18 cellular contexts compared by ENCODE assay signal in genomic region chr13:76868451-76868850, GRCh38. TPM values are rescaled to one million over a fixed set of nuclear protein-coding genes. Genes with fewer than 3 reads are reported as not detected.
DNase-seq lines count a peak whose midpoint lies in the region; ATAC-seq and TF ChIP-seq lines count a peak whose summit lies in the region.
"Had no signal": no experiment of that assay in that cellular context is flagged by ENCODE, and none has a peak within 500 bp of the region (broad histone marks: within the 10 kb centered on the region; RNA-seq: fewer than 3 reads in every experiment).

No MANE protein-coding gene starts in this region.

- DNase-seq in SK-N-SH (no peak), RPMI8226 (peak; percentile 27), left kidney (ENCODE audit: low read depth, low spot score) (peak; percentile 14), foreskin keratinocyte (no peak), glomerular visceral epithelial cell (ENCODE audit: extremely low spot score) (no peak), NCI-H510A (lab: John Stamatoyannopoulos, UW) (no peak)
- DNase-seq: BE2C; CD4-positive, CD25-positive, alpha-beta regulatory T cell; COR-L47; DMS153; EL; HCEC 1CT; NCI-H1092 treated with DMSO at 0.1 percent for 48 hours; NCI-H345; Right ventricle myocardium superior had no signal

- POLR2A ChIA-PET in SK-N-SH (lab: Yijun Ruan, JAX): no interaction called here

- no peak overlapping the region for H3K4me2 ChIP-seq in SK-N-SH
- H3K4me2 ChIP-seq: GM23338 had no signal

- H4K20me1 ChIP-seq in SK-N-SH (ENCODE audit: insufficient read depth): no peaks in the 10 kb centered on the region

- H3K4me3 ChIP-seq in SK-N-SH (ENCODE audit: low read depth in 2 of 2, low read length in 1 of 2): no peak overlapping the region
- H3K4me3 ChIP-seq: GM23338, SK-N-MC had no signal

- no peak overlapping the region for H3K9ac ChIP-seq in SK-N-SH

- H2AFZ ChIP-seq in SK-N-SH (ENCODE audit: low read depth): no peak overlapping the region
- H2AFZ ChIP-seq: GM23338 had no signal

- no peaks in the 10 kb centered on the region for H3K36me3 ChIP-seq in SK-N-SH (replicated peaks in 1 of 2; ENCODE audit: control insufficient read depth in 1 of 2, insufficient read depth in 2 of 2, low read length in 1 of 2)
- H3K36me3 ChIP-seq: BE2C had no signal

- TF ChIP-seq RAD21 in SK-N-SH (IDR thresholded peaks at IDR 0.05; ENCODE audit: low read length): no peak

- no peaks in the 10 kb centered on the region for H3F3A ChIP-seq in SK-N-SH (replicated peaks; ENCODE audit: insufficient read depth)

- H3K79me2 ChIP-seq in SK-N-SH (ENCODE audit: insufficient read depth): no peaks in the 10 kb centered on the region

- TF ChIP-seq CTCF in SK-N-SH (IDR thresholded peaks at IDR 0.05) (no peak), foreskin keratinocyte (conservative IDR thresholded peaks at IDR 0.05) (no peak)

- CTCF ChIA-PET in SK-N-SH (lab: Yijun Ruan, JAX): interaction anchor here (1.5 kb wide), 1 partner anchor 11 kb away, joined by 4 read pairs; no protein-coding TSS in a partner anchor

- H3K27ac ChIP-seq in SK-N-SH (ENCODE audit: low read depth in 2 of 2, low read length in 1 of 2) (peak overlapping the region in 1 of 2 experiments; percentile 4; a peak in 2 of 4 replicates), foreskin keratinocyte (no peak overlapping the region)
- H3K27ac ChIP-seq: SK-N-MC had no signal

- peaks cover 0 to 5% of the 10 kb centered on the region in 2 experiments; a peak in 1 of 4 replicates for H3K4me1 ChIP-seq in SK-N-SH (ENCODE audit: control insufficient read depth in 1 of 2, insufficient read depth in 2 of 2, low read depth in 1 of 2, low read length in 1 of 2)
- no peaks in the 10 kb centered on the region for H3K4me1 ChIP-seq in foreskin keratinocyte
- H3K4me1 ChIP-seq: BE2C had no signal

- H3K9me2 ChIP-seq in SK-N-SH: no peaks in the 10 kb centered on the region

- H3K9me3 ChIP-seq in SK-N-SH: no peaks in the 10 kb centered on the region
- H3K9me3 ChIP-seq: BE2C had no signal

- no peak for TF ChIP-seq EP300 in SK-N-SH (IDR thresholded peaks at IDR 0.05; ENCODE audit: borderline replicate concordance in 1 of 2, low read depth in 1 of 2, low read length in 1 of 2)

- H3K27me3 ChIP-seq in SK-N-SH (ENCODE audit: insufficient read depth) (no peaks in the 10 kb centered on the region), foreskin keratinocyte (no peaks in the 10 kb centered on the region)
- H3K27me3 ChIP-seq: BE2C had no signal

- ATAC-seq in SK-N-SH treated with all-trans-retinoic acid at 6 μM for 48 hours (peak; percentile 82), foreskin keratinocyte (no peak)
- ATAC-seq: GM23338 had no signal

TF ChIP-seq in SK-N-SH treated with all-trans-retinoic acid at 6 μM for 48 hours, 23 proteins besides CTCF, POLR2A, EP300 and RAD21 (continues in another document):
- TF ChIP-seq ESRRG (CRISPR knock-in tag; IDR thresholded peaks at IDR 0.05) (no peak), POU6F1 (CRISPR knock-in tag; IDR thresholded peaks at IDR 0.05; ENCODE audit: borderline replicate concordance, low read depth) (no peak), CREB5 (CRISPR knock-in tag; IDR thresholded peaks at IDR 0.05; ENCODE audit: low read depth) (no peak), ZNF8 (CRISPR knock-in tag; IDR thresholded peaks at IDR 0.05) (no peak), RARB (CRISPR knock-in tag; IDR thresholded peaks at IDR 0.05) (no peak), ZNF70 (CRISPR knock-in tag; IDR thresholded peaks at IDR 0.05) (no peak), ARNTL (CRISPR knock-in tag; IDR thresholded peaks at IDR 0.05; ENCODE audit: borderline replicate concordance, low read depth) (no peak), PPARA (CRISPR knock-in tag; IDR thresholded peaks at IDR 0.05; ENCODE audit: borderline replicate concordance) (no peak), OSR1 (CRISPR knock-in tag; IDR thresholded peaks at IDR 0.05) (no peak), BACH2 (CRISPR knock-in tag; IDR thresholded peaks at IDR 0.05; ENCODE audit: borderline replicate concordance) (no peak)

TF ChIP-seq in SK-N-SH, 30 proteins besides CTCF, POLR2A, EP300 and RAD21:
- TF ChIP-seq POLR2AphosphoS5 (IDR thresholded peaks at IDR 0.05; ENCODE audit: low read depth, low read length) (no peak), NFIC (IDR thresholded peaks at IDR 0.05; ENCODE audit: borderline replicate concordance) (no peak), FOSL2 (IDR thresholded peaks at IDR 0.05; ENCODE audit: borderline replicate concordance, low read depth) (no peak), RXRA (IDR thresholded peaks at IDR 0.05; ENCODE audit: borderline replicate concordance, low read depth) (no peak), ZBTB33 (IDR thresholded peaks at IDR 0.05; ENCODE audit: borderline replicate concordance, low read depth) (no peak), RCOR1 (IDR thresholded peaks at IDR 0.05; ENCODE audit: low read length) (no peak), FOXJ3 (CRISPR knock-in tag; IDR thresholded peaks at IDR 0.05) (no peak), TEAD4 (IDR thresholded peaks at IDR 0.05; ENCODE audit: borderline replicate concordance, insufficient read depth) (no peak), USF2 (IDR thresholded peaks at IDR 0.05; ENCODE audit: borderline replicate concordance, low read depth, low read length) (no peak), USF1 (IDR thresholded peaks at IDR 0.05; ENCODE audit: borderline replicate concordance, low read depth) (no peak)

RNA-seq across cellular contexts. Expression of gene KCTD12, which starts 17.8 kb away (rescaled TPM):
- polyA plus RNA-seq in SK-N-SH (2012; rRNA removed): 0.93 and 1.0 TPM in 2 replicates
- polyA plus RNA-seq in SK-N-SH (2012; cell fraction: cytosol; rRNA removed): 1.7 TPM in 2 replicates
- polyA plus RNA-seq in SK-N-SH (2012; cell fraction: nucleus; rRNA removed): 0.40 and 0.61 TPM in 2 replicates
- total RNA-seq in foreskin keratinocyte: 24.4 and 45.8 TPM in 2 replicates
- 6.5 and 14.2 TPM in 2 replicates for polyA plus RNA-seq in foreskin keratinocyte

Comparison
In these comparisons a context has a peak if more than half of its experiments do, and no peak if none do; other contexts are left out.
1. DNase-seq: peak in RPMI8226 (single experiment) and left kidney (single experiment); none in SK-N-SH (single experiment), foreskin keratinocyte (0 of 2), glomerular visceral epithelial cell (single experiment) and NCI-H510A (single experiment).